In the genomic region with DNA sequence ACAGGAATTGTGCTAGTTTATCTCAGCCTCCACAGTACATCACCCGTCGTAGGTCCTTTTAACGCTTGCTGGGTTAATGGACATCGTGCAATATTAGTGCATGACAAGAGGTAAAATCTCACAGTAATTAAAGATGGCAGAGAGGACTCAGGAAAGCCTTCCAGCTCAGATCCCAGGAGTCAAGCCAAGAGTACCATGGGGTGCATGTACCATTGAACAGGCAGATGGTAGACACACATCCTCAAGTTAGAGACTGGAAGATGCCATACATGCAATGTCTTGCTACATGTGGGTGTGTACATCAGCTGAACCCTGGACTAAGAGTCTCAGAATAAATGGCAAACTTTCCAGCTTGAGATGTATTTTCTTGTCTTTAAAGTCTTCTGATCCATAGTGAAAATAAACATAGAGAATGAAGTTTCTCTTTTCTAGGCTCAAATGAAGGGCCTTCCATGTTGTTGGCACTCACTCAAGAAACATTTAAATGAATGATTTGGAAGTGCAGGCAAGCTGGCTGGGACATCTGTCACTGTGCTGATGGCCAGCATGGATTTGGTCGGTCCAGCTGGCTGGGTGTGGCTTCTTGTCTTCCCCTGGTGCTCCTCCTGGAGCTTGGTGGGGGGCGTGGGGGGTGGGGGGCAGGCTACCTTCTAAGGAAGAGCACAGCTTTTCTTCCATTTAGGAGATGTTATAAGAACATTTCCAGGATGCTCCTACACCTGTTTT, we compare ENCODE assay signal across 18 cellular contexts.
DNase-seq lines count a peak whose midpoint lies in the region; ATAC-seq and TF ChIP-seq lines count a peak whose summit lies in the region.
"Had no signal": no experiment of that assay in that cellular context is flagged by ENCODE, and none has a peak within 500 bp of the region (broad histone marks: within the 10 kb centered on the region; RNA-seq: fewer than 3 reads in every experiment).

No MANE protein-coding gene starts in this region.

- H3K4me1 ChIP-seq in HEK293 (ENCODE audit: control insufficient read depth, insufficient read depth, low read length) (no peaks in the 10 kb centered on the region), SJCRH30 (peaks cover 89% of the 10 kb centered on the region)

- no peak for ATAC-seq in GM21381 (IDR thresholded peaks at IDR 0.05; ENCODE audit: unreplicated experiment)
- no peak for ATAC-seq in naive thymus-derived CD8-positive, alpha-beta T cell
- ATAC-seq: GM12878, HCT116 had no signal

- H3K9me3 Mint-ChIP-seq in naive thymus-derived CD8-positive, alpha-beta T cell: peaks cover 0 to 3% (median 0%) of the 10 kb centered on the region in 9 donors

- H3K36me3 ChIP-seq in HEK293 (ENCODE audit: control insufficient read depth in 2 of 2, insufficient read depth in 1 of 2, low read length in 2 of 2) (no peaks in the 10 kb centered on the region), SJCRH30 (no peaks in the 10 kb centered on the region)

- CTCF ChIA-PET in HEK293 (lab: Yijun Ruan, JAX): interaction anchor here (0.6 to 0.7 kb wide), 2 partner anchors 8 to 162 kb away, joined by 3 read pairs; no protein-coding TSS in a partner anchor

- H3K4me3 Mint-ChIP-seq in naive thymus-derived CD8-positive, alpha-beta T cell: no peak overlapping the region
- H3K4me3 Mint-ChIP-seq: CD4-positive, CD25-positive, alpha-beta regulatory T cell had no signal

- no peak overlapping the region for H3K27ac ChIP-seq in HEK293 (ENCODE audit: extremely low read depth, low read depth, low read length)
- H3K27ac ChIP-seq in SJCRH30: peak overlapping the region; percentile 100
- H3K27ac ChIP-seq: GM23248 had no signal

- H3K36me3 Mint-ChIP-seq in naive thymus-derived CD8-positive, alpha-beta T cell: no peaks in the 10 kb centered on the region
- H3K36me3 Mint-ChIP-seq: CD4-positive, CD25-positive, alpha-beta regulatory T cell had no signal

- no peaks in the 10 kb centered on the region for H3K27me3 ChIP-seq in SJCRH30

- H3K27ac Mint-ChIP-seq in naive thymus-derived CD8-positive, alpha-beta T cell: no peak overlapping the region

- no peak for TF ChIP-seq CTCF in HEK293 (tag by site-specific recombination; IDR thresholded peaks at IDR 0.05)

- DNase-seq in NCI-H2171 (lab: John Stamatoyannopoulos, UW): peak; percentile 66
- DNase-seq in SJCRH30: peak; percentile 64 to 81
- peak; percentile 56 for DNase-seq in myocyte (ENCODE audit: low read depth)
- DNase-seq in naive thymus-derived CD8-positive, alpha-beta T cell: no peak
- DNase-seq in mesenteric fat pad (ENCODE audit: low spot score): no peak
- no peak for DNase-seq in NCI-H1048 (lab: John Stamatoyannopoulos, UW)
- DNase-seq: Caco-2; CD4-positive, CD25-positive, alpha-beta regulatory T cell; DND-41; GDM1; GM23248; KBM-7; OCI-M1; SHP77 treated with DMSO at 0.1 percent for 48 hours had no signal

- peaks cover 0 to 13% (median 5%) of the 10 kb centered on the region in 5 donors for H3K27me3 Mint-ChIP-seq in naive thymus-derived CD8-positive, alpha-beta T cell
- H3K27me3 Mint-ChIP-seq: CD4-positive, CD25-positive, alpha-beta regulatory T cell had no signal

- H3K4me3 ChIP-seq in HEK293 (ENCODE audit: low read depth, low read length) (no peak overlapping the region), SJCRH30 (no peak overlapping the region)
- H3K4me3 ChIP-seq: GM12878, GM23248 had no signal

- POLR2A ChIA-PET in HEK293 (lab: Yijun Ruan, JAX): no interaction called here
- POLR2A ChIA-PET in naive thymus-derived CD8-positive, alpha-beta T cell (lab: Charles Lee): no interaction called here

- no peaks in the 10 kb centered on the region for H3K4me1 Mint-ChIP-seq in naive thymus-derived CD8-positive, alpha-beta T cell
- H3K4me1 Mint-ChIP-seq: CD4-positive, CD25-positive, alpha-beta regulatory T cell had no signal

- H3K9me3 ChIP-seq in HEK293 (ENCODE audit: control insufficient read depth, insufficient read depth, low read depth, low read length): no peaks in the 10 kb centered on the region
- H3K9me3 ChIP-seq in SJCRH30 (replicated peaks): no peaks in the 10 kb centered on the region

TF ChIP-seq in HEK293, 187 proteins besides CTCF, POLR2A, EP300 and RAD21:
- TF ChIP-seq GLIS1 (tag by site-specific recombination; IDR thresholded peaks at IDR 0.05) (0 out of 2 replicates have a peak, but pooled peaks have one; percentile 16), ZNF664 (tag by site-specific recombination; IDR thresholded peaks at IDR 0.05) (peak; percentile 62; the same call in 1 of the 2 replicates), ZNF280D (tag by site-specific recombination; IDR thresholded peaks at IDR 0.05) (no peak)

Comparison
In these comparisons a context has a peak if more than half of its experiments do, and no peak if none do; other contexts are left out.
1. DNase-seq: peak in NCI-H2171 (single experiment), SJCRH30 (2 of 2) and myocyte (single experiment); none in naive thymus-derived CD8-positive, alpha-beta T cell (0 of 10), mesenteric fat pad (single experiment) and NCI-H1048 (single experiment).